ENCODE assay signal across 8 cellular contexts in genomic region chr14:65169351-65169750, GRCh38.
DNase-seq lines count a peak whose midpoint lies in the region; ATAC-seq and TF ChIP-seq lines count a peak whose summit lies in the region.

No MANE protein-coding gene starts in this region.

- DNase-seq in GM12865 (ENCODE audit: low read depth) (peak; percentile 95), IMR-90 (peak; percentile 89), globus pallidus (ENCODE audit: low spot score) (peak; percentile 93), NCI-H2196 (lab: John Stamatoyannopoulos, UW; ENCODE audit: unreplicated experiment) (no peak), T-helper 9 cell (no peak), retina (no peak), NCI-H1436 treated with DMSO at 0.1 percent for 48 hours (lab: John Stamatoyannopoulos, UW) (no peak)

- H2BK5ac ChIP-seq in IMR-90 (ENCODE audit: low read depth, low read length, poor library complexity, severe bottlenecking), result peak overlapping the region; percentile 42

- dilution Hi-C loops in IMR-90 (cut with HindIII; ENCODE audit: low sequenced_read_pairs, unreplicated experiment), result no loop called here

- H3K4me3 ChIP-seq in GM12865 (ENCODE audit: low read depth, low read length) (no peak overlapping the region), IMR-90 (ENCODE audit: insufficient read depth, low read depth, low read length) (no peak overlapping the region)

- CTCF ChIA-PET in IMR-90 (lab: Yijun Ruan, JAX), result interaction anchor here (0.6 to 1.1 kb wide), 4 partner anchors 60 to 785 kb away, joined by 3 to 8 read pairs (median 4); no protein-coding TSS in a partner anchor

- no peaks in the 10 kb centered on the region for H3K79me1 ChIP-seq in IMR-90 (ENCODE audit: low read depth in 1 of 2, low read length in 2 of 2)

- no peak overlapping the region for H2AFZ ChIP-seq in IMR-90 (replicated peaks; ENCODE audit: low read length, poor library complexity)

- no peak overlapping the region for H2BK15ac ChIP-seq in IMR-90 (ENCODE audit: low read depth, low read length)

- no peak overlapping the region for H2BK120ac ChIP-seq in IMR-90 (ENCODE audit: low read depth, low read length)

- no peaks in the 10 kb centered on the region for H3K9me3 ChIP-seq in IMR-90 (ENCODE audit: control insufficient read depth, insufficient read depth, low read length)

- no peak overlapping the region for H3K4ac ChIP-seq in IMR-90 (ENCODE audit: low read depth, low read length)

- TF ChIP-seq POLR2A in IMR-90 (IDR thresholded peaks at IDR 0.05; ENCODE audit: low read depth, low read length), result no peak

- H3K27me3 ChIP-seq in IMR-90 (ENCODE audit: control insufficient read depth, insufficient read depth, low read length), result no peaks in the 10 kb centered on the region

- H3K56ac ChIP-seq in IMR-90 (ENCODE audit: extremely low read depth, insufficient read depth, low read length), result no peak overlapping the region

- in situ Hi-C loops in IMR-90 (cut with MboI; ENCODE audit: low sequenced_read_pairs), result loop anchor here (5.0 to 25.0 kb wide), 4 partner anchors 243 to 893 kb away; partner anchors contain the start of gene FUT8

- H4K20me1 ChIP-seq in IMR-90 (ENCODE audit: insufficient read depth, low read length), result no peaks in the 10 kb centered on the region

- ATAC-seq in GM21576 (IDR thresholded peaks at IDR 0.05; ENCODE audit: unreplicated experiment) (peak; percentile 77), IMR-90 (ENCODE audit: low read depth) (peak; percentile 68)

- 0 out of 2 replicates have a peak overlapping the region, but pooled peaks have one; percentile 17 for H3K4me2 ChIP-seq in IMR-90 (ENCODE audit: low read depth, low read length)

- no peak overlapping the region for H4K5ac ChIP-seq in IMR-90 (ENCODE audit: low read depth, low read length)

- H2AK5ac ChIP-seq in IMR-90 (ENCODE audit: low read depth, low read length), result no peak overlapping the region

- peaks cover 13% of the 10 kb centered on the region; the same call in 1 of the 2 replicates for H3K9me1 ChIP-seq in IMR-90 (ENCODE audit: insufficient read depth, low read length)

- TF ChIP-seq RAD21 in IMR-90 (IDR thresholded peaks at IDR 0.05; ENCODE audit: low read length), result no peak

- no peak overlapping the region for H3K14ac ChIP-seq in IMR-90 (replicated peaks; ENCODE audit: low read depth, low read length)

- no peak overlapping the region for H3K9ac ChIP-seq in IMR-90 (ENCODE audit: low read depth, low read length)

- POLR2A ChIA-PET in IMR-90 (lab: Charles Lee; ENCODE audit: unreplicated experiment), result interaction anchor here (0.8 kb wide), 1 partner anchor 242 kb away, joined by 3 read pairs; no protein-coding TSS in a partner anchor

- H2BK20ac ChIP-seq in IMR-90 (ENCODE audit: low read depth, low read length), result no peak overlapping the region

- H3K4me1 ChIP-seq in IMR-90 (ENCODE audit: control insufficient read depth, insufficient read depth, low read length), result peaks cover 11% of the 10 kb centered on the region

- no CpG with 5 or more reads among the region's 1 CpG for WGBS in IMR-90 (ENCODE audit: extremely low coverage in 2 of 2, insufficient read length in 1 of 2), 2 experiments

- no peak overlapping the region for H3K27ac ChIP-seq in IMR-90 (ENCODE audit: insufficient read depth, low read length)

- no peaks in the 10 kb centered on the region for H3K36me3 ChIP-seq in IMR-90 (ENCODE audit: control insufficient read depth, insufficient read depth, low read length)

- H4K91ac ChIP-seq in IMR-90 (ENCODE audit: insufficient read depth, low read depth, low read length), result no peak overlapping the region

- no peak overlapping the region for H3K23ac ChIP-seq in IMR-90 (ENCODE audit: low read depth, low read length)

- H4K8ac ChIP-seq in IMR-90 (ENCODE audit: low read depth in 2 of 2, low read length in 2 of 2), result no peak overlapping the region

- H3K18ac ChIP-seq in IMR-90 (ENCODE audit: low read depth, low read length), result 0 out of 2 replicates have a peak overlapping the region, but pooled peaks have one; percentile 82

- no TSS peak for BruUV-seq in IMR-90 (replicated peaks; lab: Mats Ljungman, UMichigan)

- intact Hi-C loops in IMR-90 (cut with micrococcal nuclease), result loop anchor here (1.0 to 10.0 kb wide), 2 partner anchors 53 to 1335 kb away; partner anchors contain the start of gene GPHN

- H2AK9ac ChIP-seq in IMR-90 (replicated peaks; ENCODE audit: low read depth, low read length, poor library complexity), result no peak overlapping the region

- TF ChIP-seq CTCF in GM12865 (IDR thresholded peaks at IDR 0.05; ENCODE audit: insufficient read depth, low read depth, low read length, missing control alignments) (no peak), IMR-90 (conservative IDR thresholded peaks at IDR 0.05; ENCODE audit: low read depth, low read length) (no peak)

TF ChIP-seq in IMR-90, 13 proteins besides CTCF, POLR2A, EP300 and RAD21:
- TF ChIP-seq CEBPB (IDR thresholded peaks at IDR 0.05; ENCODE audit: low read depth, low read length), result peak; percentile 44; the same call in 1 of the 2 replicates
- TF ChIP-seq BHLHE40 (IDR thresholded peaks at IDR 0.05; ENCODE audit: low read depth, low read length), result no peak

Comparison
In these comparisons a context has a peak if more than half of its experiments do, and no peak if none do; other contexts are left out.
1. DNase-seq: peak in GM12865 (single experiment), IMR-90 (single experiment) and globus pallidus (single experiment); none in NCI-H2196 (single experiment), T-helper 9 cell (single experiment), retina (single experiment) and NCI-H1436 treated with DMSO at 0.1 percent for 48 hours (single experiment).